Comparison of ENCODE assay signal across 8 cellular contexts in genomic region chr10:124736491-124737136, GRCh38. TPM values are rescaled to one million over a fixed set of nuclear protein-coding genes. Genes with fewer than 3 reads are reported as not detected.
A peak's percentile ranks its signal among the peaks of the same experiment; 100 is the strongest.
DNase-seq lines count a peak whose midpoint lies in the region; ATAC-seq and TF ChIP-seq lines count a peak whose summit lies in the region.

No MANE protein-coding gene starts in this region.

- TF ChIP-seq CTCF in left lung (IDR thresholded peaks at IDR 0.05) = no peak

- H3K36me3 ChIP-seq in left lung = no peaks in the 10 kb centered on the region

- no peaks in the 10 kb centered on the region for H3K9me3 Mint-ChIP-seq in central memory CD8-positive, alpha-beta T cell
- H3K9me3 Mint-ChIP-seq in activated T-helper 1 cell treated with anti-CD3 and anti-CD28 coated beads, Interleukin-12 subunit alpha, Interleukin-12 subunit beta, Interleukin-2, Interleukin-4 antibody, amounts not matched to agents 30 ng/mL and 10 ng/mL and 1 ng/mL, durations not matched to agents 14 hours and 24 hours and 36 hours = no peaks in the 10 kb centered on the region

- H3K4me1 ChIP-seq in left lung = peaks cover 71 to 92% of the 10 kb centered on the region in 2 donors

- H3K27ac ChIP-seq in left lung (peak overlapping the region; percentile 61 to 65), substantia nigra (ENCODE audit: low read depth, low read length, poor library complexity, severe bottlenecking) (peak overlapping the region; percentile 96)

- H3K4me3 ChIP-seq in left lung = no peak overlapping the region

- no peaks in the 10 kb centered on the region for H3K9me3 ChIP-seq in left lung

- no peak for ATAC-seq in central memory CD8-positive, alpha-beta T cell (replicated peaks; ENCODE audit: extremely low read depth, poor library complexity, severe bottlenecking)
- ATAC-seq in left lung (peak; percentile 76), GM19328 (IDR thresholded peaks at IDR 0.05; ENCODE audit: unreplicated experiment) (no peak), GM21723 (IDR thresholded peaks at IDR 0.05; ENCODE audit: unreplicated experiment) (no peak)

- H3K36me3 Mint-ChIP-seq in central memory CD8-positive, alpha-beta T cell (ENCODE audit: insufficient read depth) = peaks cover 45% of the 10 kb centered on the region
- peaks cover 40% of the 10 kb centered on the region for H3K36me3 Mint-ChIP-seq in activated T-helper 1 cell treated with anti-CD3 and anti-CD28 coated beads, Interleukin-12 subunit alpha, Interleukin-12 subunit beta, Interleukin-2, Interleukin-4 antibody, amounts not matched to agents 30 ng/mL and 10 ng/mL and 1 ng/mL, durations not matched to agents 14 hours and 24 hours and 36 hours (ENCODE audit: low read depth)

- DNase-seq in NCI-H146 (lab: John Stamatoyannopoulos, UW) (peak; percentile 76), left lung (peak; percentile 84 to 85), substantia nigra (lab: John Stamatoyannopoulos, UW) (peak in 43 of 49 donors; percentile 33 to 90 (median 78)), CD1c-positive myeloid dendritic cell (ENCODE audit: extremely low spot score) (no peak)
- DNase-seq in central memory CD8-positive, alpha-beta T cell (ENCODE audit: low spot score in 2 of 2) = no peak
- DNase-seq in activated T-helper 1 cell treated with anti-CD3 and anti-CD28 coated beads, Interleukin-12 subunit alpha, Interleukin-12 subunit beta, Interleukin-2, Interleukin-4 antibody, amounts not matched to agents 30 ng/mL and 10 ng/mL and 1 ng/mL, durations not matched to agents 14 hours and 24 hours and 36 hours (ENCODE audit: low spot score) = no peak

- peaks cover 100% of the 10 kb centered on the region for H3K4me1 Mint-ChIP-seq in central memory CD8-positive, alpha-beta T cell
- H3K4me1 Mint-ChIP-seq in activated T-helper 1 cell treated with anti-CD3 and anti-CD28 coated beads, Interleukin-12 subunit alpha, Interleukin-12 subunit beta, Interleukin-2, Interleukin-4 antibody, amounts not matched to agents 30 ng/mL and 10 ng/mL and 1 ng/mL, durations not matched to agents 14 hours and 24 hours and 36 hours (ENCODE audit: low read depth) = peaks cover 70% of the 10 kb centered on the region

- no peaks in the 10 kb centered on the region for H3K27me3 ChIP-seq in left lung

- intact Hi-C loops in left lung (cut with DNase I) = no loop called here
- intact Hi-C loops in activated T-helper 1 cell treated with anti-CD3 and anti-CD28 coated beads, Interleukin-12 subunit alpha, Interleukin-12 subunit beta, Interleukin-2, Interleukin-4 antibody, amounts not matched to agents 30 ng/mL and 10 ng/mL and 1 ng/mL, durations not matched to agents 14 hours and 24 hours and 36 hours (cut with micrococcal nuclease) = no loop called here

- peak overlapping the region; percentile 77 for H3K4me3 Mint-ChIP-seq in central memory CD8-positive, alpha-beta T cell
- no peak overlapping the region for H3K4me3 Mint-ChIP-seq in activated T-helper 1 cell treated with anti-CD3 and anti-CD28 coated beads, Interleukin-12 subunit alpha, Interleukin-12 subunit beta, Interleukin-2, Interleukin-4 antibody, amounts not matched to agents 30 ng/mL and 10 ng/mL and 1 ng/mL, durations not matched to agents 14 hours and 24 hours and 36 hours

- H3K27me3 Mint-ChIP-seq in central memory CD8-positive, alpha-beta T cell = no peaks in the 10 kb centered on the region
- H3K27me3 Mint-ChIP-seq in activated T-helper 1 cell treated with anti-CD3 and anti-CD28 coated beads, Interleukin-12 subunit alpha, Interleukin-12 subunit beta, Interleukin-2, Interleukin-4 antibody, amounts not matched to agents 30 ng/mL and 10 ng/mL and 1 ng/mL, durations not matched to agents 14 hours and 24 hours and 36 hours (ENCODE audit: insufficient read depth) = peaks cover 8% of the 10 kb centered on the region

- H3K27ac Mint-ChIP-seq in central memory CD8-positive, alpha-beta T cell (ENCODE audit: low read depth) = peak overlapping the region; percentile 98
- H3K27ac Mint-ChIP-seq in activated T-helper 1 cell treated with anti-CD3 and anti-CD28 coated beads, Interleukin-12 subunit alpha, Interleukin-12 subunit beta, Interleukin-2, Interleukin-4 antibody, amounts not matched to agents 30 ng/mL and 10 ng/mL and 1 ng/mL, durations not matched to agents 14 hours and 24 hours and 36 hours = no peak overlapping the region

RNA-seq across cellular contexts. Expression of gene FAM53B, which starts 7.6 kb away (rescaled TPM):
- 10 to 100 TPM; 26.6 to 34.6 TPM for total RNA-seq in left lung
- total RNA-seq in activated T-helper 1 cell treated with anti-CD3 and anti-CD28 coated beads, Interleukin-12 subunit alpha, Interleukin-12 subunit beta, Interleukin-2, Interleukin-4 antibody, amounts not matched to agents 30 ng/mL and 10 ng/mL and 1 ng/mL, durations not matched to agents 14 hours and 24 hours and 36 hours = 31.8 and 32.7 TPM in 2 replicates

RNA-seq across cellular contexts. Expression of gene EEF1AKMT2, which starts 55.1 kb away (rescaled TPM):
- total RNA-seq in left lung = 10 to 100 TPM; 14.9 to 15.5 TPM
- total RNA-seq in activated T-helper 1 cell treated with anti-CD3 and anti-CD28 coated beads, Interleukin-12 subunit alpha, Interleukin-12 subunit beta, Interleukin-2, Interleukin-4 antibody, amounts not matched to agents 30 ng/mL and 10 ng/mL and 1 ng/mL, durations not matched to agents 14 hours and 24 hours and 36 hours = 20.5 and 21.3 TPM in 2 replicates

Comparison
In these comparisons a context has a peak if more than half of its experiments do, and no peak if none do; other contexts are left out.
1. DNase-seq: peak in NCI-H146 (single experiment), left lung (2 of 2) and substantia nigra (43 of 49); none in central memory CD8-positive, alpha-beta T cell (0 of 2), activated T-helper 1 cell treated with anti-CD3 and anti-CD28 coated beads, Interleukin-12 subunit alpha, Interleukin-12 subunit beta, Interleukin-2, Interleukin-4 antibody, amounts not matched to agents 30 ng/mL and 10 ng/mL and 1 ng/mL, durations not matched to agents 14 hours and 24 hours and 36 hours (single experiment) and CD1c-positive myeloid dendritic cell (single experiment).